31 cellular contexts compared by ENCODE assay signal in the genomic region with DNA sequence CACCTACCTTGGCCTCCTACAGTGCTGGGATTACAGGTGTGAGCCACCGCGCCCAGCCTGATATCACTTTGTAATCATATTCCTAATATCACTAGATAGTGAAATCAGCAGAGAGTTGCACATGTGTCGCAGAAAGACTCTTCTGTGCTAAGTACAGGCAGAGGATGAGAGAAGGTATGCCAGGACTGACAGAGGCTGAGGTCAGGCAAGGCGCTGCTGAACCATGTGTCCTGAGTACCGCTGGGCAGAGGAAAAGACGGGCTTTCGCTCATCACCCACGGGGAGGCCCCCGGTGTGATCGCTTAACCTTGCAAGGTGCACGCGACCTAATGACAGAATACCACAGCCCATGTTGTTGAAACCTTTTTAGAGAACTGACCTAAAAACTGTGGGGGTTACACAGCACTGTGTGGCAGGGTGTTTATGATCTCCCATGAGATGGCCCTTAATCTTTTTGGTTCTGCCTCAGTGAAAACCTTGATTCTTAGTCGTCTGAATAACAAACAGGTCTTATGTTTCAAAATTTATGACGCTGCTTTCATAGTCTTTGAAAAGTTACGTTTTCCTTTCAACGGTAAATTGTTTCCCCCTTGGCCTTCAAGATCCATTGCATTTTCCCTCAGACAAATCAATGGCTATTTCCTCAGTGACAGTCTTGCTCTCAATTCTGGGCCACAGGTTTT. TPM values are rescaled to one million over a fixed set of nuclear protein-coding genes. Genes with fewer than 3 reads are reported as not detected.
"Had no signal": no experiment of that assay in that cellular context is flagged by ENCODE, and none has a peak within 500 bp of the region (broad histone marks: within the 10 kb centered on the region; RNA-seq: fewer than 3 reads in every experiment).

No MANE protein-coding gene starts in this region.

- H3K4me3 ChIP-seq: esophagus muscularis mucosa, gastroesophageal sphincter, heart left ventricle, mucosa of descending colon, smooth muscle cell, thoracic aorta, tibial nerve, upper lobe of right lung, uterus had no signal

- H3K36me3 ChIP-seq: esophagus muscularis mucosa, gastroesophageal sphincter, heart left ventricle, thoracic aorta, tibial nerve, upper lobe of right lung, uterus had no signal

- H3K9me3 ChIP-seq: esophagus muscularis mucosa, gastroesophageal sphincter, heart left ventricle, mucosa of descending colon, thoracic aorta, tibial nerve, upper lobe of right lung, uterus had no signal

- H3K27ac Mint-ChIP-seq: dendritic cell treated with granulocyte-macrophage colony-stimulating factor and Interleukin-4, amounts not matched to agents 40 ng/mL and 50 ng/mL, for 4 days; mesothelial cell of epicardium; progenitor cell of endocrine pancreas; stimulated activated effector memory CD8-positive, alpha-beta T cell treated with anti-CD3 and anti-CD28 coated beads, Interleukin-12 subunit alpha, Interleukin-12 subunit beta, amount 100 ng/mL, for 72 hours; stimulated activated naive CD8-positive, alpha-beta T cell treated with anti-CD3 and anti-CD28 coated beads, Interleukin-15, Interleukin-2, amounts not matched to agents 100 ng/mL and 50 ng/mL, for 24 hours had no signal

- ATAC-seq: foreskin keratinocyte; gastroesophageal sphincter; heart left ventricle; mucosa of descending colon; sciatic nerve; stimulated activated effector memory CD8-positive, alpha-beta T cell treated with anti-CD3 and anti-CD28 coated beads, Interleukin-12 subunit alpha, Interleukin-12 subunit beta, amount 100 ng/mL, for 72 hours; upper lobe of right lung had no signal

- H3K27me3 ChIP-seq: uterus had no signal

- H3K4me3 Mint-ChIP-seq: dendritic cell treated with granulocyte-macrophage colony-stimulating factor and Interleukin-4, amounts not matched to agents 40 ng/mL and 50 ng/mL, for 4 days; mesothelial cell of epicardium; naive B cell; nephron progenitor cell; stimulated activated effector memory CD8-positive, alpha-beta T cell treated with anti-CD3 and anti-CD28 coated beads, Interleukin-12 subunit alpha, Interleukin-12 subunit beta, amount 100 ng/mL, for 72 hours; stimulated activated naive CD8-positive, alpha-beta T cell treated with anti-CD3 and anti-CD28 coated beads, Interleukin-15, Interleukin-2, amounts not matched to agents 100 ng/mL and 50 ng/mL, for 24 hours had no signal

- H3K4me2 ChIP-seq: smooth muscle cell had no signal

- H3K27ac ChIP-seq: esophagus muscularis mucosa, foreskin keratinocyte, gastroesophageal sphincter, parathyroid adenoma, thoracic aorta, tibial nerve, upper lobe of right lung, uterus had no signal

- H3K36me3 Mint-ChIP-seq: mesothelial cell of epicardium; stimulated activated effector memory CD8-positive, alpha-beta T cell treated with anti-CD3 and anti-CD28 coated beads, Interleukin-12 subunit alpha, Interleukin-12 subunit beta, amount 100 ng/mL, for 72 hours had no signal

- H3K4me1 ChIP-seq: foreskin keratinocyte, gastroesophageal sphincter, parathyroid adenoma, tibial nerve, upper lobe of right lung, uterus had no signal

- H3K79me2 ChIP-seq: parathyroid adenoma had no signal

- DNase-seq: central memory CD4-positive, alpha-beta T cell; effector CD8-positive, alpha-beta T cell; foreskin keratinocyte; heart left ventricle; hippocampal formation; kidney glomerular epithelial cell; mesenchymal stem cell; mucosa of descending colon; naive B cell; nephron progenitor cell; occipital lobe; stimulated activated CD4-positive, alpha-beta T cell treated with anti-CD3 and anti-CD28 coated beads, Interleukin-12 subunit alpha, Interleukin-12 subunit beta, amount 100 ng/mL, for 4 hours; stimulated activated CD4-positive, alpha-beta T cell treated with anti-CD3 and anti-CD28 coated beads, Interleukin-1b, Interleukin-23, amount 100 ng/mL, for 48 hours; stimulated activated CD4-positive, alpha-beta T cell treated with anti-CD3 and anti-CD28 coated beads, Interleukin-4, amount 100 ng/mL, for 1 hour; upper lobe of right lung; uterus had no signal

- H3K4me1 Mint-ChIP-seq: naive B cell had no signal

- H2AFZ ChIP-seq: parathyroid adenoma had no signal

- H3K9me3 Mint-ChIP-seq: dendritic cell treated with granulocyte-macrophage colony-stimulating factor and Interleukin-4, amounts not matched to agents 40 ng/mL and 50 ng/mL, for 4 days; mesothelial cell of epicardium; nephron progenitor cell; stimulated activated effector memory CD8-positive, alpha-beta T cell treated with anti-CD3 and anti-CD28 coated beads, Interleukin-12 subunit alpha, Interleukin-12 subunit beta, amount 100 ng/mL, for 72 hours; stimulated activated naive CD8-positive, alpha-beta T cell treated with anti-CD3 and anti-CD28 coated beads, Interleukin-15, Interleukin-2, amounts not matched to agents 100 ng/mL and 50 ng/mL, for 24 hours had no signal

- H3K9ac ChIP-seq: parathyroid adenoma had no signal

RNA-seq across cellular contexts. Expression of a gene that starts 12.2 kb away (rescaled TPM):
- total RNA-seq: endothelial cell of umbilical vein, esophagus muscularis mucosa, lung microvascular endothelial cell, mucosa of descending colon, sciatic nerve, upper lobe of right lung had no signal
- polyA plus RNA-seq: endothelial cell of umbilical vein had no signal

RNA-seq across cellular contexts. Expression of a gene that starts 44.1 kb away (rescaled TPM):
- total RNA-seq: endothelial cell of umbilical vein, fibroblast of lung, lung microvascular endothelial cell had no signal
- polyA plus RNA-seq: endothelial cell of umbilical vein had no signal
